ENCODE assay signal across 8 cellular contexts in genomic region chr10:123148414-123149161, GRCh38. TPM values are rescaled to one million over a fixed set of nuclear protein-coding genes. Genes with fewer than 3 reads are reported as not detected.
A peak's percentile ranks its signal among the peaks of the same experiment; 100 is the strongest.
DNase-seq lines count a peak whose midpoint lies in the region; ATAC-seq and TF ChIP-seq lines count a peak whose summit lies in the region.
"Had no signal": no experiment of that assay in that cellular context is flagged by ENCODE, and none has a peak within 500 bp of the region (broad histone marks: within the 10 kb centered on the region; RNA-seq: fewer than 3 reads in every experiment).

No MANE protein-coding gene starts in this region.

- TF ChIP-seq CTCF in GM12864 (IDR thresholded peaks at IDR 0.05; ENCODE audit: low read depth, low read length, missing control alignments) = no peak
- no peak for TF ChIP-seq CTCF in KMS-11 (conservative IDR thresholded peaks at IDR 0.05; ENCODE audit: low read depth, low read length)
- no peak for TF ChIP-seq CTCF in brain (conservative IDR thresholded peaks at IDR 0.05)
- TF ChIP-seq CTCF in neural progenitor cell (IDR thresholded peaks at IDR 0.05) = no peak

- no peaks in the 10 kb centered on the region for H3K36me3 Mint-ChIP-seq in brain
- no peaks in the 10 kb centered on the region for H3K36me3 Mint-ChIP-seq in neural progenitor cell

- no peaks in the 10 kb centered on the region for H3K9me3 ChIP-seq in neural progenitor cell (ENCODE audit: low read depth)
- H3K9me3 ChIP-seq: neutrophil had no signal

- H3K36me3 ChIP-seq in KMS-11 (ENCODE audit: insufficient read depth) (no peaks in the 10 kb centered on the region), neural progenitor cell (no peaks in the 10 kb centered on the region)
- H3K36me3 ChIP-seq: neutrophil had no signal

- H3F3A ChIP-seq in neural progenitor cell (ENCODE audit: low read depth) = peaks cover 56% of the 10 kb centered on the region

- peak overlapping the region; percentile 25; the same call in 1 of the 2 replicates for H3K9ac ChIP-seq in KMS-11
- H3K9ac ChIP-seq in neural progenitor cell = no peak overlapping the region

- H4K20me1 ChIP-seq in KMS-11 (ENCODE audit: insufficient read depth) (no peaks in the 10 kb centered on the region), neural progenitor cell (ENCODE audit: low read depth) (peaks cover 76% of the 10 kb centered on the region)

- H3K4me3 ChIP-seq in GM12864 (ENCODE audit: low read depth, low read length) (peak overlapping the region; percentile 64), KMS-11 (IDR thresholded peaks at IDR 0.05; ENCODE audit: insufficient read depth, low read depth, low read length) (no peak overlapping the region), neural progenitor cell (peak overlapping the region; percentile 41)

- H3K4me1 ChIP-seq in KMS-11 (ENCODE audit: low read depth, poor library complexity, severe bottlenecking) (peaks cover 4% of the 10 kb centered on the region), neural progenitor cell (peaks cover 37% of the 10 kb centered on the region)

- H3K9me3 Mint-ChIP-seq in brain (peaks cover 0 to 2% (median 0%) of the 10 kb centered on the region in 5 experiments), neural progenitor cell (peaks cover 2% of the 10 kb centered on the region)

- H2AFZ ChIP-seq in KMS-11 (ENCODE audit: low read depth) = peak overlapping the region; percentile 59
- H2AFZ ChIP-seq in neural progenitor cell (replicated peaks) = no peak overlapping the region

- H3K79me2 ChIP-seq in KMS-11 (ENCODE audit: insufficient read depth, low read depth) (no peaks in the 10 kb centered on the region), neural progenitor cell (ENCODE audit: low read depth) (no peaks in the 10 kb centered on the region)

- H3K27me3 Mint-ChIP-seq in brain (peaks cover 100% of the 10 kb centered on the region), neural progenitor cell (ENCODE audit: insufficient read depth, low read depth) (peaks cover 76% of the 10 kb centered on the region)

- H3K27ac ChIP-seq in KMS-11 (no peak overlapping the region), neural progenitor cell (no peak overlapping the region)
- H3K27ac ChIP-seq: neutrophil had no signal

- no peak for ATAC-seq in GM19324 (IDR thresholded peaks at IDR 0.05; ENCODE audit: low FRiP score, unreplicated experiment)

- no peak overlapping the region for H3K27ac Mint-ChIP-seq in brain
- H3K27ac Mint-ChIP-seq in neural progenitor cell = no peak overlapping the region

- H3K27me3 ChIP-seq in KMS-11 (ENCODE audit: insufficient read depth, low read depth) (no peaks in the 10 kb centered on the region), neural progenitor cell (peaks cover 100% of the 10 kb centered on the region)

- H3K4me3 Mint-ChIP-seq in brain = peak overlapping the region in 4 of 5 experiments; percentile 38 to 71 (median 55)
- H3K4me3 Mint-ChIP-seq in neural progenitor cell = peak overlapping the region; percentile 68

- peak overlapping the region; percentile 36 for H3K4me2 ChIP-seq in KMS-11
- H3K4me2 ChIP-seq in neural progenitor cell = peak overlapping the region; percentile 77

- H3K4me1 Mint-ChIP-seq in brain (peaks cover 43% of the 10 kb centered on the region), neural progenitor cell (peaks cover 34% of the 10 kb centered on the region)

- DNase-seq in GM12864 (ENCODE audit: low read depth) (no peak), neural progenitor cell (ENCODE audit: low spot score) (peak; percentile 66), pons (ENCODE audit: low spot score) (no peak)
- DNase-seq in stimulated activated CD8-positive, alpha-beta memory T cell treated with anti-CD3 and anti-CD28 coated beads, Interleukin-4, amount 100 ng/mL, for 48 hours = no peak

RNA-seq across cellular contexts. Expression of gene HMX2, which starts 0.7 kb away (rescaled TPM):
- 18.3 TPM for polyA plus RNA-seq in brain (ENCODE audit: insufficient read depth, low read depth, low replicate concordance)
- 0.15 and 0.21 TPM in 2 replicates for total RNA-seq in neural progenitor cell (ENCODE audit: low replicate concordance)

RNA-seq across cellular contexts. Expression of gene BUB3, which starts 5.6 kb away (rescaled TPM):
- polyA plus RNA-seq in brain (ENCODE audit: insufficient read depth, low read depth, low replicate concordance) = 230 TPM
- total RNA-seq in neural progenitor cell (ENCODE audit: low replicate concordance) = 245 and 249 TPM in 2 replicates

RNA-seq across cellular contexts. Expression of gene HMX3, which starts 12.8 kb away (rescaled TPM):
- 12.9 TPM for polyA plus RNA-seq in brain (ENCODE audit: insufficient read depth, low read depth, low replicate concordance)
- 0.12 TPM in 1 of 2 replicates, not detected in the other for total RNA-seq in neural progenitor cell (ENCODE audit: low replicate concordance)
